Comparison of ENCODE assay signal across 11 cellular contexts in the genomic region with DNA sequence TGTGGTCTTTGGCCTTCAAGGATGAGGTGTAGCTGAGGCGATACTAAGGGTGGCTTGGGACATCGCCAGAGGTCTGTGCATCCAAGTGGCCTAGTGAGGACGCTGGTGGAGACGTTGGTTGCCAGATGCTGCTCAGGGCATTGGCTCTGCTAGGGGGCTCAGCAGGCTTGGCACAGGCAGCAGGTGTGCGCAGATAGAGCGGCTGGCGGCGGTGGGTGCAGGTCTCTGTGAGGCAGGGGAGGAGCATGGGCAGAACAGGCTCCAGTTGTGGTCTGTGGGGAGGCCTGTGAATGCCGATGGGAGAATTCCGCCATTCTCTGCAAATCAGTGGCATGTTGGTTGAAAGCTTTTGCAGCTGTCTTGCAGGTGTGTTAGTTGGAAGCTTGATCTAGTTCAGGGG. TPM values are rescaled to one million over a fixed set of nuclear protein-coding genes. Genes with fewer than 3 reads are reported as not detected.
DNase-seq lines count a peak whose midpoint lies in the region; ATAC-seq and TF ChIP-seq lines count a peak whose summit lies in the region.
"Had no signal": no experiment of that assay in that cellular context is flagged by ENCODE, and none has a peak within 500 bp of the region (broad histone marks: within the 10 kb centered on the region; RNA-seq: fewer than 3 reads in every experiment).

No MANE protein-coding gene starts in this region.

- H3K36me3 ChIP-seq in CD4-positive, CD25-positive, alpha-beta regulatory T cell (ENCODE audit: control insufficient read depth, insufficient read depth, low read length), result peaks cover 87% of the 10 kb centered on the region
- H3K36me3 ChIP-seq in KOPT-K1 (ENCODE audit: insufficient read depth, low read length), result peaks cover 99% of the 10 kb centered on the region

- H3K27ac Mint-ChIP-seq in CD4-positive, CD25-positive, alpha-beta regulatory T cell, result peak overlapping the region; percentile 59 to 83 (median 81)
- peak overlapping the region in 3 of 5 experiments; percentile 59 to 81 (median 64) for H3K27ac Mint-ChIP-seq in brain
- peak overlapping the region; percentile 75 to 93 (median 87) for H3K27ac Mint-ChIP-seq in naive thymus-derived CD8-positive, alpha-beta T cell

- peaks cover 15 to 52% (median 26%) of the 10 kb centered on the region in 4 donors for H3K4me1 Mint-ChIP-seq in CD4-positive, CD25-positive, alpha-beta regulatory T cell
- H3K4me1 Mint-ChIP-seq in brain, result peaks cover 29% of the 10 kb centered on the region
- peaks cover 33 to 76% (median 67%) of the 10 kb centered on the region in 4 donors for H3K4me1 Mint-ChIP-seq in naive thymus-derived CD8-positive, alpha-beta T cell

- H3K27me3 Mint-ChIP-seq in CD4-positive, CD25-positive, alpha-beta regulatory T cell, result no peaks in the 10 kb centered on the region
- peaks cover 2% of the 10 kb centered on the region for H3K27me3 Mint-ChIP-seq in brain
- H3K27me3 Mint-ChIP-seq in naive thymus-derived CD8-positive, alpha-beta T cell, result no peaks in the 10 kb centered on the region

- no peak for DNase-seq in CD4-positive, CD25-positive, alpha-beta regulatory T cell
- DNase-seq in naive thymus-derived CD8-positive, alpha-beta T cell, result peak in 2 of 10 donors; percentile 29 to 30
- DNase-seq in anterior cingulate cortex (lab: John Stamatoyannopoulos, UW) (no peak), nucleus accumbens (lab: John Stamatoyannopoulos, UW) (no peak), NCI-H748 (lab: John Stamatoyannopoulos, UW; ENCODE audit: unreplicated experiment) (no peak)
- DNase-seq: effector memory CD4-positive, alpha-beta T cell; Kasumi-1 had no signal

- no peaks in the 10 kb centered on the region for H3K9me3 ChIP-seq in CD4-positive, CD25-positive, alpha-beta regulatory T cell (ENCODE audit: control insufficient read depth in 2 of 2, low read length in 2 of 2)
- H3K9me3 ChIP-seq in KOPT-K1 (ENCODE audit: insufficient read depth, low read length, poor library complexity, severe bottlenecking), result no peaks in the 10 kb centered on the region
- H3K9me3 ChIP-seq: BLaER1 had no signal

- H3K4me3 Mint-ChIP-seq in CD4-positive, CD25-positive, alpha-beta regulatory T cell, result no peak overlapping the region
- H3K4me3 Mint-ChIP-seq in brain, result no peak overlapping the region
- peak overlapping the region; percentile 27 to 82 (median 72) for H3K4me3 Mint-ChIP-seq in naive thymus-derived CD8-positive, alpha-beta T cell

- H3K36me3 Mint-ChIP-seq in CD4-positive, CD25-positive, alpha-beta regulatory T cell, result peaks cover 47% of the 10 kb centered on the region
- H3K36me3 Mint-ChIP-seq in brain, result peaks cover 71% of the 10 kb centered on the region
- H3K36me3 Mint-ChIP-seq in naive thymus-derived CD8-positive, alpha-beta T cell, result peaks cover 0 to 77% (median 8%) of the 10 kb centered on the region in 3 donors

- H3K4me1 ChIP-seq in CD4-positive, CD25-positive, alpha-beta regulatory T cell (ENCODE audit: control insufficient read depth, insufficient read depth, low read length, poor library complexity, severe bottlenecking), result peaks cover 10% of the 10 kb centered on the region

- H3K27me3 ChIP-seq in CD4-positive, CD25-positive, alpha-beta regulatory T cell (ENCODE audit: control insufficient read depth, insufficient read depth, low read length), result no peaks in the 10 kb centered on the region
- H3K27me3 ChIP-seq: BLaER1 had no signal

- no peak overlapping the region for H3K4me3 ChIP-seq in CD4-positive, CD25-positive, alpha-beta regulatory T cell (ENCODE audit: low read depth, low read length)
- H3K4me3 ChIP-seq: BLaER1 had no signal

- POLR2A ChIA-PET in naive thymus-derived CD8-positive, alpha-beta T cell (lab: Charles Lee), result interaction anchor here (0.6 to 3.3 kb wide), 9 partner anchors 14 to 185 kb away, joined by 3 to 17 read pairs (median 5); partner anchors contain the start of genes HNRNPM and ZNF414

- no peak overlapping the region for H3K27ac ChIP-seq in CD4-positive, CD25-positive, alpha-beta regulatory T cell (ENCODE audit: insufficient read depth, low read length, poor library complexity, severe bottlenecking)
- peak overlapping the region; percentile 47 for H3K27ac ChIP-seq in KOPT-K1 (ENCODE audit: low read depth, low read length, poor library complexity, severe bottlenecking)
- H3K27ac ChIP-seq: BLaER1 had no signal

- no peaks in the 10 kb centered on the region for H3K9me3 Mint-ChIP-seq in CD4-positive, CD25-positive, alpha-beta regulatory T cell
- no peaks in the 10 kb centered on the region for H3K9me3 Mint-ChIP-seq in brain
- no peaks in the 10 kb centered on the region for H3K9me3 Mint-ChIP-seq in naive thymus-derived CD8-positive, alpha-beta T cell

- ATAC-seq in CD4-positive, CD25-positive, alpha-beta regulatory T cell (ENCODE audit: low read depth in 2 of 2), result no peak
- peak; percentile 53 to 71 for ATAC-seq in naive thymus-derived CD8-positive, alpha-beta T cell
- ATAC-seq in HG03139 (IDR thresholded peaks at IDR 0.05; ENCODE audit: unreplicated experiment), result no peak

- no peak for TF ChIP-seq CTCF in brain (conservative IDR thresholded peaks at IDR 0.05)

RNA-seq across cellular contexts. Expression of gene PRAM1, which starts 21.2 kb away (rescaled TPM):
- 3.7 TPM for total RNA-seq in CD4-positive, CD25-positive, alpha-beta regulatory T cell
- polyA plus RNA-seq in CD4-positive, CD25-positive, alpha-beta regulatory T cell, result under 1 TPM in 2 of 4 donors, not detected in 2; 0.06 to 0.21 TPM
- polyA plus RNA-seq in brain (ENCODE audit: insufficient read depth, low read depth, low replicate concordance), result 1.4 TPM
- total RNA-seq in naive thymus-derived CD8-positive, alpha-beta T cell, result 1 to 10 TPM; 3.5 to 4.7 TPM
- polyA plus RNA-seq in naive thymus-derived CD8-positive, alpha-beta T cell, result under 1 TPM in 2 of 3 donors, not detected in 1; 0.07 to 0.20 TPM

RNA-seq across cellular contexts. Expression of gene ZNF414, which starts 32.8 kb away (rescaled TPM):
- 35.1 TPM for total RNA-seq in CD4-positive, CD25-positive, alpha-beta regulatory T cell
- polyA plus RNA-seq in CD4-positive, CD25-positive, alpha-beta regulatory T cell, result 10 to 100 TPM in 3 of 4 donors, 1 to 10 TPM in 1; 9.7 to 15.0 (median 12.6) TPM
- polyA plus RNA-seq in brain (ENCODE audit: insufficient read depth, low read depth, low replicate concordance), result 90.5 TPM
- 10 to 100 TPM; 70.2 to 73.1 TPM for total RNA-seq in naive thymus-derived CD8-positive, alpha-beta T cell
- polyA plus RNA-seq in naive thymus-derived CD8-positive, alpha-beta T cell, result 10 to 100 TPM; 15.2 to 34.2 (median 27.7) TPM

RNA-seq across cellular contexts. Expression of gene HNRNPM, which starts 36.4 kb away (rescaled TPM):
- 263 TPM for total RNA-seq in CD4-positive, CD25-positive, alpha-beta regulatory T cell
- 100 to 1,000 TPM; 161 to 221 (median 184) TPM for polyA plus RNA-seq in CD4-positive, CD25-positive, alpha-beta regulatory T cell
- 204 TPM for polyA plus RNA-seq in brain (ENCODE audit: insufficient read depth, low read depth, low replicate concordance)
- total RNA-seq in naive thymus-derived CD8-positive, alpha-beta T cell, result 100 to 1,000 TPM; 207 to 227 TPM
- 100 to 1,000 TPM; 214 to 304 (median 217) TPM for polyA plus RNA-seq in naive thymus-derived CD8-positive, alpha-beta T cell

Comparison
In these comparisons a context has a peak if more than half of its experiments do, and no peak if none do; other contexts are left out.
1. ATAC-seq: peak in naive thymus-derived CD8-positive, alpha-beta T cell (2 of 2); none in CD4-positive, CD25-positive, alpha-beta regulatory T cell (0 of 2) and HG03139 (single experiment).
2. H3K4me3 Mint-ChIP-seq: peak in naive thymus-derived CD8-positive, alpha-beta T cell (10 of 10); none in CD4-positive, CD25-positive, alpha-beta regulatory T cell (0 of 4) and brain (0 of 5).
3. Peak in every context shown above with its lines, with median percentiles within 50 percentile points of each other: H3K27ac Mint-ChIP-seq.